ENCODE assay signal across 2 cellular contexts in the genomic region with DNA sequence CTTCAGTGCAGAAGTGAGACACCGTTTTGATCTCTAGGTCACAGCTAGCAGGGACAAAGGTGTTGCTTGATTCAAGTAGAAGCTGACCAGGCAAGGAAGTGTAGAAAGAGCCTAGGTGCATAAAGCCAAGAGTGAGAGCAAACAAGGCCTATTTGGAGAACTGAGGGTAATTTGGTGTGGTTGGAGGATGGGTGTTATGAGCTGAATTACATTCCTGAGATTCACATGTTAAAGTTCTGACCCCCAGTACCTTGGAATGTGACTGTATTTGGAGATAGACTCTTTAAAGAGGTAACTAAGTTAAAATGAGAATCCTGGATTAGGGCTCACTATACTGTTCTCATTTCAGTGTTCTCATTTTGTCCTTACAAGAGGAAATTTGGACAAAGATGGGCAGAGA.
TF ChIP-seq lines count a peak whose summit lies in the region.

No MANE protein-coding gene starts in this region.

TF ChIP-seq in WTC11, 78 proteins besides CTCF, POLR2A, EP300 and RAD21 (continued from another document):
- TF ChIP-seq, protein P1, sequence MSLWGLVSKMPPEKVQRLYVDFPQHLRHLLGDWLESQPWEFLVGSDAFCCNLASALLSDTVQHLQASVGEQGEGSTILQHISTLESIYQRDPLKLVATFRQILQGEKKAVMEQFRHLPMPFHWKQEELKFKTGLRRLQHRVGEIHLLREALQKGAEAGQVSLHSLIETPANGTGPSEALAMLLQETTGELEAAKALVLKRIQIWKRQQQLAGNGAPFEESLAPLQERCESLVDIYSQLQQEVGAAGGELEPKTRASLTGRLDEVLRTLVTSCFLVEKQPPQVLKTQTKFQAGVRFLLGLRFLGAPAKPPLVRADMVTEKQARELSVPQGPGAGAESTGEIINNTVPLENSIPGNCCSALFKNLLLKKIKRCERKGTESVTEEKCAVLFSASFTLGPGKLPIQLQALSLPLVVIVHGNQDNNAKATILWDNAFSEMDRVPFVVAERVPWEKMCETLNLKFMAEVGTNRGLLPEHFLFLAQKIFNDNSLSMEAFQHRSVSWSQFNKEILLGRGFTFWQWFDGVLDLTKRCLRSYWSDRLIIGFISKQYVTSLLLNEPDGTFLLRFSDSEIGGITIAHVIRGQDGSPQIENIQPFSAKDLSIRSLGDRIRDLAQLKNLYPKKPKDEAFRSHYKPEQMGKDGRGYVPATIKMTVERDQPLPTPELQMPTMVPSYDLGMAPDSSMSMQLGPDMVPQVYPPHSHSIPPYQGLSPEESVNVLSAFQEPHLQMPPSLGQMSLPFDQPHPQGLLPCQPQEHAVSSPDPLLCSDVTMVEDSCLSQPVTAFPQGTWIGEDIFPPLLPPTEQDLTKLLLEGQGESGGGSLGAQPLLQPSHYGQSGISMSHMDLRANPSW (CRISPR knock-in tag; conservative IDR thresholded peaks at IDR 0.05; ENCODE audit: low read depth), result no peak
- TF ChIP-seq PRRX2 (CRISPR knock-in tag; IDR thresholded peaks at IDR 0.05), result no peak
- TF ChIP-seq MYBL2 (CRISPR knock-in tag; IDR thresholded peaks at IDR 0.05), result no peak
- TF ChIP-seq, protein P2, sequence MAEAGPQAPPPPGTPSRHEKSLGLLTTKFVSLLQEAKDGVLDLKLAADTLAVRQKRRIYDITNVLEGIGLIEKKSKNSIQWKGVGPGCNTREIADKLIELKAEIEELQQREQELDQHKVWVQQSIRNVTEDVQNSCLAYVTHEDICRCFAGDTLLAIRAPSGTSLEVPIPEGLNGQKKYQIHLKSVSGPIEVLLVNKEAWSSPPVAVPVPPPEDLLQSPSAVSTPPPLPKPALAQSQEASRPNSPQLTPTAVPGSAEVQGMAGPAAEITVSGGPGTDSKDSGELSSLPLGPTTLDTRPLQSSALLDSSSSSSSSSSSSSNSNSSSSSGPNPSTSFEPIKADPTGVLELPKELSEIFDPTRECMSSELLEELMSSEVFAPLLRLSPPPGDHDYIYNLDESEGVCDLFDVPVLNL (CRISPR knock-in tag; IDR thresholded peaks at IDR 0.05; ENCODE audit: borderline replicate concordance, low read depth), result no peak
- no peak for TF ChIP-seq RELA (CRISPR knock-in tag; IDR thresholded peaks at IDR 0.05; ENCODE audit: borderline replicate concordance)
- no peak for TF ChIP-seq SMAD3 (CRISPR knock-in tag; IDR thresholded peaks at IDR 0.05; ENCODE audit: borderline replicate concordance)

TF ChIP-seq in HepG2, 621 proteins besides CTCF, POLR2A, EP300 and RAD21 (continued from another document):
- TF ChIP-seq, protein P3, sequence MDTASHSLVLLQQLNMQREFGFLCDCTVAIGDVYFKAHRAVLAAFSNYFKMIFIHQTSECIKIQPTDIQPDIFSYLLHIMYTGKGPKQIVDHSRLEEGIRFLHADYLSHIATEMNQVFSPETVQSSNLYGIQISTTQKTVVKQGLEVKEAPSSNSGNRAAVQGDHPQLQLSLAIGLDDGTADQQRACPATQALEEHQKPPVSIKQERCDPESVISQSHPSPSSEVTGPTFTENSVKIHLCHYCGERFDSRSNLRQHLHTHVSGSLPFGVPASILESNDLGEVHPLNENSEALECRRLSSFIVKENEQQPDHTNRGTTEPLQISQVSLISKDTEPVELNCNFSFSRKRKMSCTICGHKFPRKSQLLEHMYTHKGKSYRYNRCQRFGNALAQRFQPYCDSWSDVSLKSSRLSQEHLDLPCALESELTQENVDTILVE (CRISPR knock-in tag; IDR thresholded peaks at IDR 0.05), result no peak
- TF ChIP-seq, protein P4, sequence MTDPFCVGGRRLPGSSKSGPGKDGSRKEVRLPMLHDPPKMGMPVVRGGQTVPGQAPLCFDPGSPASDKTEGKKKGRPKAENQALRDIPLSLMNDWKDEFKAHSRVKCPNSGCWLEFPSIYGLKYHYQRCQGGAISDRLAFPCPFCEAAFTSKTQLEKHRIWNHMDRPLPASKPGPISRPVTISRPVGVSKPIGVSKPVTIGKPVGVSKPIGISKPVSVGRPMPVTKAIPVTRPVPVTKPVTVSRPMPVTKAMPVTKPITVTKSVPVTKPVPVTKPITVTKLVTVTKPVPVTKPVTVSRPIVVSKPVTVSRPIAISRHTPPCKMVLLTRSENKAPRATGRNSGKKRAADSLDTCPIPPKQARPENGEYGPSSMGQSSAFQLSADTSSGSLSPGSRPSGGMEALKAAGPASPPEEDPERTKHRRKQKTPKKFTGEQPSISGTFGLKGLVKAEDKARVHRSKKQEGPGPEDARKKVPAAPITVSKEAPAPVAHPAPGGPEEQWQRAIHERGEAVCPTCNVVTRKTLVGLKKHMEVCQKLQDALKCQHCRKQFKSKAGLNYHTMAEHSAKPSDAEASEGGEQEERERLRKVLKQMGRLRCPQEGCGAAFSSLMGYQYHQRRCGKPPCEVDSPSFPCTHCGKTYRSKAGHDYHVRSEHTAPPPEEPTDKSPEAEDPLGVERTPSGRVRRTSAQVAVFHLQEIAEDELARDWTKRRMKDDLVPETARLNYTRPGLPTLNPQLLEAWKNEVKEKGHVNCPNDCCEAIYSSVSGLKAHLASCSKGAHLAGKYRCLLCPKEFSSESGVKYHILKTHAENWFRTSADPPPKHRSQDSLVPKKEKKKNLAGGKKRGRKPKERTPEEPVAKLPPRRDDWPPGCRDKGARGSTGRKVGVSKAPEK (CRISPR knock-in tag; IDR thresholded peaks at IDR 0.05; ENCODE audit: borderline replicate concordance), result no peak
- TF ChIP-seq NBN (conservative IDR thresholded peaks at IDR 0.05), result no peak
- no peak for TF ChIP-seq ZNF607 (CRISPR knock-in tag; IDR thresholded peaks at IDR 0.05; ENCODE audit: borderline replicate concordance)
- TF ChIP-seq HCFC1 (IDR thresholded peaks at IDR 0.05; ENCODE audit: low read depth, low read length), result no peak
- no peak for TF ChIP-seq ZNF30 (CRISPR knock-in tag; IDR thresholded peaks at IDR 0.05)
- TF ChIP-seq, protein P5, sequence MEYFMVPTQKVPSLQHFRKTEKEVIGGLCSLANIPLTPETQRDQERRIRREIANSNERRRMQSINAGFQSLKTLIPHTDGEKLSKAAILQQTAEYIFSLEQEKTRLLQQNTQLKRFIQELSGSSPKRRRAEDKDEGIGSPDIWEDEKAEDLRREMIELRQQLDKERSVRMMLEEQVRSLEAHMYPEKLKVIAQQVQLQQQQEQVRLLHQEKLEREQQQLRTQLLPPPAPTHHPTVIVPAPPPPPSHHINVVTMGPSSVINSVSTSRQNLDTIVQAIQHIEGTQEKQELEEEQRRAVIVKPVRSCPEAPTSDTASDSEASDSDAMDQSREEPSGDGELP (IDR thresholded peaks at IDR 0.05; ENCODE audit: borderline replicate concordance, low read depth), result no peak
TF ChIP-seq in HepG2: peak in this region for 0.
